ENCODE assay signal across 15 cellular contexts in the genomic region with DNA sequence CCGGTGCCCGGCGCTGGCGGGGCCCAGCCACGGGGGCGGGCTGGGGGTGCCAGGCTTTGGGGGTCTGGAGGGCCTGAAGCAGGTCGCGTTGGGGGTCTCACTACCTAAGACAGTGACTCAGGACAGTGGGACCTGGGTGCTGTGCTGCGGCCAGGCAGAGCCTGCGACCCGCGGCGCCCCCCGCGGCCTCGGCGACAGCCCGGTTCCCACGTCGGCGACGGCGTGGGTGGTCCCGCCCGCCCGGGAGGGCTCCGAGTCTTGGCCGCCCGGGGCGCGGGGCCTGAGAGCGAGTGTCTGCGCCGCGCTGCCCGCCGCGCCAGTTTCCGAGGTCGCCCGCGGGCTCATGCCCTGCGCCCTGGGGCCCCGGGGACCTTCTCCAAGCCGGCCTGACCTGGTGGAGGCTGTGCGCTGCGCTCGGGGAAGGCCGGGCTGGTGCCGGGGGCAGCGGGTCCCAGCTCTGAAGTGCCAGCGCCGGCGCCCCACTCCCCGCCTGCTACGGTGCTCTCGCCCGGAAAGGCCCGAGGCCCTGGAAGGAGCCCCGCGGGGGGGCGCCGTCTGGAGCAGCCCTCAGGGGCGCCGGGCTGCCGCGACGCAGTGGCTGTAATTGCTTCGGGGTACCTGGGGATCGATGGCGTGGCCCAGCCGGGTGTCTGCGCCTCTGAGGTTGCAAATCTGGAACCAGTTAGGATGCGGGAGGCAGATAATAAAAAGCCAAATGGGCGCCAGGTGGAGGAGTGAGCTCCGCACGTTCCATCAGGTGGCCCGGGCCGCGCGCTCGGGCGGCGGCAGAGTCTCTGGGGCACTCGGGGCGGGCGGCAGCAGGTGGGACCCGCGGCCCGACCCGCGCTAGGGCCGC.
DNase-seq lines count a peak whose midpoint lies in the region; ATAC-seq and TF ChIP-seq lines count a peak whose summit lies in the region.
"Had no signal": no experiment of that assay in that cellular context is flagged by ENCODE, and none has a peak within 500 bp of the region (broad histone marks: within the 10 kb centered on the region; RNA-seq: fewer than 3 reads in every experiment).

No MANE protein-coding gene starts in this region.

- H3K36me3 ChIP-seq in esophagus squamous epithelium (no peaks in the 10 kb centered on the region), gastroesophageal sphincter (no peaks in the 10 kb centered on the region)

- ATAC-seq in stimulated activated naive CD8-positive, alpha-beta T cell treated with anti-CD3 and anti-CD28 coated beads, Interleukin-15, Interleukin-2, amounts not matched to agents 100 U/mL and 50 U/mL, for 24 hours: peak; percentile 26
- no peak for ATAC-seq in stimulated activated naive CD8-positive, alpha-beta T cell treated with anti-CD3 and anti-CD28 coated beads, Interleukin-15, amount 100 ng/mL, for 72 hours
- ATAC-seq in gastroesophageal sphincter: no peak
- ATAC-seq: effector memory CD8-positive, alpha-beta T cell had no signal

- H3K27ac ChIP-seq in esophagus squamous epithelium: no peak overlapping the region
- no peak overlapping the region for H3K27ac ChIP-seq in gastroesophageal sphincter

- TF ChIP-seq EP300 in gastroesophageal sphincter (IDR thresholded peaks at IDR 0.05): no peak

- H3K4me1 ChIP-seq in esophagus squamous epithelium (peaks cover 8 to 23% (median 11%) of the 10 kb centered on the region in 3 donors), gastroesophageal sphincter (peaks cover 0 to 22% (median 5%) of the 10 kb centered on the region in 3 donors)

- intact Hi-C loops in esophagus squamous epithelium (cut with DNase I): no loop called here

- TF ChIP-seq POLR2A in esophagus squamous epithelium (IDR thresholded peaks at IDR 0.05): no peak
- TF ChIP-seq POLR2A in gastroesophageal sphincter (IDR thresholded peaks at IDR 0.05): no peak

- H3K4me1 Mint-ChIP-seq in stimulated activated naive CD8-positive, alpha-beta T cell treated with anti-CD3 and anti-CD28 coated beads, Interleukin-15, amount 100 ng/mL, for 72 hours: peaks cover 5% of the 10 kb centered on the region
- peaks cover 25% of the 10 kb centered on the region for H3K4me1 Mint-ChIP-seq in neural crest cell

- H3K4me3 Mint-ChIP-seq in stimulated activated naive CD8-positive, alpha-beta T cell treated with anti-CD3 and anti-CD28 coated beads, Interleukin-15, amount 100 ng/mL, for 72 hours: peak overlapping the region in 1 of 2 donors; percentile 51
- no peak overlapping the region for H3K4me3 Mint-ChIP-seq in neural crest cell
- H3K4me3 Mint-ChIP-seq: effector memory CD8-positive, alpha-beta T cell; T-helper 1 cell treated with Interleukin-12 subunit alpha and Interleukin-12 subunit beta and Interleukin-4 antibody, amounts not matched to agents 30 μg/mL and 1 μg/mL, for 36 hours had no signal

- peak overlapping the region in 3 of 4 donors; percentile 3 to 47 (median 32) for H3K4me3 ChIP-seq in esophagus squamous epithelium
- H3K4me3 ChIP-seq in gastroesophageal sphincter: peak overlapping the region in 1 of 2 donors; percentile 35

- TF ChIP-seq CTCF in esophagus squamous epithelium (IDR thresholded peaks at IDR 0.05) (no peak), neural crest cell (conservative IDR thresholded peaks at IDR 0.05) (no peak), gastroesophageal sphincter (IDR thresholded peaks at IDR 0.05) (no peak)

- no peak overlapping the region for H3K27ac Mint-ChIP-seq in stimulated activated naive CD8-positive, alpha-beta T cell treated with anti-CD3 and anti-CD28 coated beads, Interleukin-15, amount 100 ng/mL, for 72 hours
- no peak overlapping the region for H3K27ac Mint-ChIP-seq in neural crest cell (ENCODE audit: unreplicated experiment)
- H3K27ac Mint-ChIP-seq: effector memory CD8-positive, alpha-beta T cell; T-helper 1 cell treated with Interleukin-12 subunit alpha and Interleukin-12 subunit beta and Interleukin-4 antibody, amounts not matched to agents 30 μg/mL and 1 μg/mL, for 36 hours had no signal

- H3K36me3 Mint-ChIP-seq in neural crest cell (ENCODE audit: low read depth): no peaks in the 10 kb centered on the region

- H3K27me3 ChIP-seq in esophagus squamous epithelium (peaks cover 11 to 89% (median 19%) of the 10 kb centered on the region in 4 donors), gastroesophageal sphincter (peaks cover 83% of the 10 kb centered on the region)

- peaks cover 56% of the 10 kb centered on the region for H3K27me3 Mint-ChIP-seq in stimulated activated naive CD8-positive, alpha-beta T cell treated with anti-CD3 and anti-CD28 coated beads, Interleukin-15, amount 100 ng/mL, for 72 hours
- peaks cover 40% of the 10 kb centered on the region for H3K27me3 Mint-ChIP-seq in neural crest cell (ENCODE audit: low read depth)

- no peak for DNase-seq in stimulated activated naive CD8-positive, alpha-beta T cell treated with anti-CD3 and anti-CD28 coated beads, Interleukin-15, Interleukin-2, amounts not matched to agents 100 U/mL and 50 U/mL, for 24 hours
- no peak for DNase-seq in stimulated activated naive CD8-positive, alpha-beta T cell treated with anti-CD3 and anti-CD28 coated beads, Interleukin-15, amount 100 ng/mL, for 72 hours
- DNase-seq in esophagus squamous epithelium (lab: John Stamatoyannopoulos, UW): no peak
- DNase-seq in neural crest cell (ENCODE audit: low read depth, low spot score): peak; percentile 21
- no peak for DNase-seq in NOMO-1 treated with DMSO at 0.1 percent for 48 hours (lab: John Stamatoyannopoulos, UW; ENCODE audit: unreplicated experiment)
- DNase-seq in activated CD8-positive, alpha-beta memory T cell treated with anti-CD3 and anti-CD28 coated beads, Interleukin-2, amount 50 U/mL, for 48 hours: no peak
- no peak for DNase-seq in SHP77 treated with DMSO at 0.1 percent for 48 hours (lab: John Stamatoyannopoulos, UW)
- DNase-seq: activated CD4-positive, alpha-beta T cell treated with anti-CD3 and anti-CD28 coated beads for 48 hours; effector memory CD8-positive, alpha-beta T cell; NCI-H1092; NCI-H510A; stimulated activated CD4-positive, alpha-beta T cell treated with anti-CD3 and anti-CD28 coated beads, Interleukin-1b, Interleukin-23, amount 100 ng/mL, for 48 hours; stimulated activated CD8-positive, alpha-beta memory T cell treated with anti-CD3 and anti-CD28 coated beads, Interleukin-4, amount 100 ng/mL, for 48 hours had no signal

- H3K9me3 ChIP-seq in esophagus squamous epithelium: no peaks in the 10 kb centered on the region
- no peaks in the 10 kb centered on the region for H3K9me3 ChIP-seq in gastroesophageal sphincter

- H3K9me3 Mint-ChIP-seq in stimulated activated naive CD8-positive, alpha-beta T cell treated with anti-CD3 and anti-CD28 coated beads, Interleukin-15, amount 100 ng/mL, for 72 hours: no peaks in the 10 kb centered on the region
- peaks cover 3% of the 10 kb centered on the region for H3K9me3 Mint-ChIP-seq in neural crest cell
- H3K9me3 Mint-ChIP-seq: effector memory CD8-positive, alpha-beta T cell; T-helper 1 cell treated with Interleukin-12 subunit alpha and Interleukin-12 subunit beta and Interleukin-4 antibody, amounts not matched to agents 30 μg/mL and 1 μg/mL, for 36 hours had no signal

- WGBS in esophagus squamous epithelium, 2 donors: 0 to 17% methylated on average over 2 to 11 of the region's 93 CpGs
- WGBS in gastroesophageal sphincter (ENCODE audit: low coverage in 1 of 2), 2 donors: no CpG with 5 or more reads among the region's 93 CpGs
